Comparison of ENCODE assay signal across 10 cellular contexts in genomic region chr6:21738180-21739094, GRCh38.
A peak's percentile ranks its signal among the peaks of the same experiment; 100 is the strongest.
DNase-seq lines count a peak whose midpoint lies in the region; ATAC-seq, FAIRE-seq and TF ChIP-seq lines count a peak whose summit lies in the region.
"Had no signal": no experiment of that assay in that cellular context is flagged by ENCODE, and none has a peak within 500 bp of the region (broad histone marks: within the 10 kb centered on the region; RNA-seq: fewer than 3 reads in every experiment).

No MANE protein-coding gene starts in this region.

- no peak overlapping the region for H2BK15ac ChIP-seq in H9 (ENCODE audit: low read depth, low read length)

- no peak for TF ChIP-seq CTCF in H9 (conservative IDR thresholded peaks at IDR 0.05)
- TF ChIP-seq CTCF in neural progenitor cell (IDR thresholded peaks at IDR 0.05): no peak

- no peak overlapping the region for H3K23ac ChIP-seq in H9 (ENCODE audit: insufficient read length, low read depth, low read length)

- H3K56ac ChIP-seq in H9 (ENCODE audit: insufficient read length, low read depth, low read length): no peak overlapping the region

- H3K27me3 Mint-ChIP-seq in H9 (ENCODE audit: low read depth): no peaks in the 10 kb centered on the region
- H3K27me3 Mint-ChIP-seq in neural progenitor cell (ENCODE audit: insufficient read depth, low read depth): peaks cover 2% of the 10 kb centered on the region

- H3K36me3 Mint-ChIP-seq in H9 (ENCODE audit: insufficient read depth in 1 of 3, low read depth in 3 of 3): peaks cover 0 to 5% (median 2%) of the 10 kb centered on the region in 3 experiments; a peak in 2 of 7 replicates
- peaks cover 16% of the 10 kb centered on the region for H3K36me3 Mint-ChIP-seq in neural progenitor cell
- H3K36me3 Mint-ChIP-seq in activated naive CD4-positive, alpha-beta T cell treated with anti-CD3 and anti-CD28 coated beads, Interleukin-2, amount 50 U/mL, for 72 hours: no peaks in the 10 kb centered on the region

- H3K79me2 ChIP-seq in H9 (ENCODE audit: insufficient read depth, low read length) (peaks cover 37% of the 10 kb centered on the region; the same call in 1 of the 2 replicates), neural progenitor cell (ENCODE audit: low read depth) (peaks cover 100% of the 10 kb centered on the region)

- no peaks in the 10 kb centered on the region for H3K36me3 ChIP-seq in neural progenitor cell
- H3K36me3 ChIP-seq: left ventricle myocardium inferior, thoracic aorta had no signal

- H2BK12ac ChIP-seq in H9 (ENCODE audit: insufficient read length, low read depth, low read length): no peak overlapping the region

- H3K9ac ChIP-seq in H9 (ENCODE audit: extremely low read depth, insufficient read length, low read length): no peak overlapping the region
- no peak overlapping the region for H3K9ac ChIP-seq in neural progenitor cell

- H3K4me1 ChIP-seq in H9 (ENCODE audit: insufficient read depth, low read length) (peaks cover 29% of the 10 kb centered on the region; the same call in 1 of the 2 replicates), neural progenitor cell (peaks cover 65% of the 10 kb centered on the region)

- no peak overlapping the region for H3K18ac ChIP-seq in H9 (ENCODE audit: insufficient read length, low read depth, low read length)

- no peaks in the 10 kb centered on the region for H3K23me2 ChIP-seq in H9 (ENCODE audit: insufficient read length, low read depth, low read length, poor library complexity, severe bottlenecking)

- H2BK20ac ChIP-seq in H9 (ENCODE audit: low read depth, low read length, poor library complexity, severe bottlenecking): no peak overlapping the region

- DNase-seq in H9 (no peak), NCI-H345 treated with DMSO at 0.1 percent for 48 hours (lab: John Stamatoyannopoulos, UW; ENCODE audit: unreplicated experiment) (peak; percentile 70), dermis blood vessel endothelial cell (peak; percentile 10), neural progenitor cell (ENCODE audit: low spot score) (no peak), frontal cortex (ENCODE audit: low spot score in 2 of 2) (no peak), glomerular visceral epithelial cell (ENCODE audit: extremely low spot score) (no peak)
- no peak for DNase-seq in activated naive CD4-positive, alpha-beta T cell treated with anti-CD3 and anti-CD28 coated beads, Interleukin-2, amount 50 U/mL, for 72 hours (ENCODE audit: low spot score in 2 of 2)
- no peak for DNase-seq in stimulated activated CD4-positive, alpha-beta T cell treated with anti-CD3 and anti-CD28 coated beads, Interleukin-1b, Interleukin-23, amount 100 ng/mL, for 48 hours
- DNase-seq: left ventricle myocardium inferior had no signal

- no CpG with 5 or more reads among the region's 5 CpGs for WGBS in H9 (ENCODE audit: extremely low coverage, insufficient read length, low lambda C conversion rate)

- no peak overlapping the region for H4K5ac ChIP-seq in H9 (ENCODE audit: insufficient read length, low read depth, low read length)

- H2AFZ ChIP-seq in H9 (ENCODE audit: low read length) (no peak overlapping the region), neural progenitor cell (replicated peaks) (no peak overlapping the region)

- H3K4me3 ChIP-seq in neural progenitor cell: no peak overlapping the region
- H3K4me3 ChIP-seq: left ventricle myocardium inferior, thoracic aorta had no signal

- H3K9me3 ChIP-seq in H9 (ENCODE audit: control insufficient read depth, low read depth, low read length) (no peaks in the 10 kb centered on the region), neural progenitor cell (ENCODE audit: low read depth) (no peaks in the 10 kb centered on the region)
- H3K9me3 ChIP-seq: left ventricle myocardium inferior, thoracic aorta had no signal

- H3K27me3 ChIP-seq in H9 (ENCODE audit: insufficient read depth, low read length): no peaks in the 10 kb centered on the region
- no peaks in the 10 kb centered on the region for H3K27me3 ChIP-seq in neural progenitor cell

- H3K27ac ChIP-seq in H9 (ENCODE audit: insufficient read length, low read depth, low read length) (no peak overlapping the region), neural progenitor cell (no peak overlapping the region)
- H3K27ac ChIP-seq: left ventricle myocardium inferior, thoracic aorta had no signal

- ATAC-seq in activated naive CD4-positive, alpha-beta T cell treated with anti-CD3 and anti-CD28 coated beads, Interleukin-2, amount 50 U/mL, for 72 hours: no peak

- H3K27ac Mint-ChIP-seq in H9 (peak overlapping the region; percentile 29 to 95 (median 79)), neural progenitor cell (peak overlapping the region; percentile 47)
- H3K27ac Mint-ChIP-seq in activated naive CD4-positive, alpha-beta T cell treated with anti-CD3 and anti-CD28 coated beads, Interleukin-2, amount 50 U/mL, for 72 hours: no peak overlapping the region

- H3K4me3 Mint-ChIP-seq in H9: peak overlapping the region in 1 of 2 experiments; percentile 4; a peak in 2 of 5 replicates
- no peak overlapping the region for H3K4me3 Mint-ChIP-seq in neural progenitor cell

- H3K4me2 ChIP-seq in H9 (ENCODE audit: insufficient read depth, insufficient read length, low read length): peak overlapping the region; percentile 14
- H3K4me2 ChIP-seq in neural progenitor cell: no peak overlapping the region

- no peak overlapping the region for H3T11ph ChIP-seq in H9 (ENCODE audit: low read length)

- no peak overlapping the region for H3K14ac ChIP-seq in H9 (ENCODE audit: insufficient read depth, low read length)

- H3K9me3 Mint-ChIP-seq in H9 (no peaks in the 10 kb centered on the region), neural progenitor cell (no peaks in the 10 kb centered on the region)
- no peaks in the 10 kb centered on the region for H3K9me3 Mint-ChIP-seq in activated naive CD4-positive, alpha-beta T cell treated with anti-CD3 and anti-CD28 coated beads, Interleukin-2, amount 50 U/mL, for 72 hours

- H4K20me1 ChIP-seq in H9 (ENCODE audit: control insufficient read depth, insufficient read depth, insufficient read length) (no peaks in the 10 kb centered on the region), neural progenitor cell (ENCODE audit: low read depth) (peaks cover 68% of the 10 kb centered on the region)

- peaks cover 6% of the 10 kb centered on the region for H3K79me1 ChIP-seq in H9 (ENCODE audit: insufficient read depth, low read depth, low read length, poor library complexity, severe bottlenecking)

- no peak overlapping the region for H4K8ac ChIP-seq in H9 (replicated peaks; ENCODE audit: insufficient read length, low read depth, low read length)

- H4K91ac ChIP-seq in H9 (ENCODE audit: insufficient read length, low read depth, low read length): no peak overlapping the region

- no peak overlapping the region for H2AK5ac ChIP-seq in H9 (ENCODE audit: insufficient read length, low read length)

- H3K4ac ChIP-seq in H9 (ENCODE audit: low read depth, low read length): no peak overlapping the region

- H3K4me1 Mint-ChIP-seq in H9: peaks cover 83 to 86% of the 10 kb centered on the region in 2 experiments
- H3K4me1 Mint-ChIP-seq in neural progenitor cell: peaks cover 77% of the 10 kb centered on the region

- peaks cover 42% of the 10 kb centered on the region for H3F3A ChIP-seq in neural progenitor cell (ENCODE audit: low read depth)

- H2BK5ac ChIP-seq in H9 (ENCODE audit: insufficient read length, low read length): no peak overlapping the region

- FAIRE-seq in frontal cortex (lab: Jason Lieb, UNC): no peak

- no peak overlapping the region for H2BK120ac ChIP-seq in H9 (ENCODE audit: low read depth, low read length, poor library complexity, severe bottlenecking)

Comparison
In these comparisons a context has a peak if more than half of its experiments do, and no peak if none do; other contexts are left out.
1. DNase-seq: peak in NCI-H345 treated with DMSO at 0.1 percent for 48 hours (single experiment) and dermis blood vessel endothelial cell (single experiment); none in H9 (single experiment), neural progenitor cell (single experiment), frontal cortex (0 of 2), activated naive CD4-positive, alpha-beta T cell treated with anti-CD3 and anti-CD28 coated beads, Interleukin-2, amount 50 U/mL, for 72 hours (0 of 2), stimulated activated CD4-positive, alpha-beta T cell treated with anti-CD3 and anti-CD28 coated beads, Interleukin-1b, Interleukin-23, amount 100 ng/mL, for 48 hours (single experiment) and glomerular visceral epithelial cell (single experiment).
2. H3K27ac Mint-ChIP-seq: peak in H9 (3 of 3) and neural progenitor cell (single experiment); none in activated naive CD4-positive, alpha-beta T cell treated with anti-CD3 and anti-CD28 coated beads, Interleukin-2, amount 50 U/mL, for 72 hours (0 of 2).